In genomic region chr1:161540562-161540945, GRCh38 we compare ENCODE assay signal across 8 cellular contexts. TPM values are rescaled to one million over a fixed set of nuclear protein-coding genes. Genes with fewer than 3 reads are reported as not detected.
DNase-seq lines count a peak whose midpoint lies in the region; ATAC-seq and TF ChIP-seq lines count a peak whose summit lies in the region.
"Not testable (repeated sequence)": the region's sequence is repeated elsewhere in the genome, so short reads cannot be mapped to it uniquely, and the experiment has no call there.

No MANE protein-coding gene starts in this region.

- not testable (repeated sequence) for H2AFZ ChIP-seq in SK-N-SH (ENCODE audit: low read depth)

- not testable (repeated sequence) for H3K9me2 ChIP-seq in SK-N-SH

- not testable (repeated sequence) for DNase-seq in BJ (ENCODE audit: low read depth); SK-N-SH; memory B cell (ENCODE audit: low spot score in 2 of 2)
- DNase-seq in activated naive CD4-positive, alpha-beta T cell treated with anti-CD3 and anti-CD28 coated beads, Interleukin-2, amount 10 ng/mL, durations not matched to agents 7 days and 5 days = peak; percentile 25
- DNase-seq in stimulated activated CD4-positive, alpha-beta T cell treated with anti-CD3 and anti-CD28 coated beads, Interleukin-15, amount 100 ng/mL, for 24 hours = peak; percentile 41

- POLR2A ChIA-PET in BJ (lab: Charles Lee); SK-N-SH (lab: Yijun Ruan, JAX): not testable (repeated sequence)

- H3K4me2 ChIP-seq in SK-N-SH = peak overlapping the region; percentile 58

- H3K27me3 ChIP-seq in BJ (ENCODE audit: control insufficient read depth, insufficient read depth, low read length); esophagus (ENCODE audit: control insufficient read depth in 1 of 2, insufficient read depth in 2 of 2, low read length in 2 of 2): not testable (repeated sequence)
- peaks cover 12% of the 10 kb centered on the region for H3K27me3 ChIP-seq in HUES6 (ENCODE audit: control insufficient read depth, insufficient read depth, low read length)
- peaks cover 16% of the 10 kb centered on the region; the same call in 1 of the 2 replicates for H3K27me3 ChIP-seq in SK-N-SH (ENCODE audit: insufficient read depth)

- not testable (repeated sequence) for H3K9me3 ChIP-seq in HUES6 (ENCODE audit: control insufficient read depth, insufficient read depth, low read depth, low read length); SK-N-SH; esophagus (ENCODE audit: control insufficient read depth in 2 of 2, insufficient read depth in 1 of 2, low read depth in 1 of 2, low read length in 1 of 2)

- not testable (repeated sequence) for H3F3A ChIP-seq in SK-N-SH (replicated peaks; ENCODE audit: insufficient read depth)

- H4K20me1 ChIP-seq in SK-N-SH (ENCODE audit: insufficient read depth) = not testable (repeated sequence)

- not testable (repeated sequence) for H3K4me1 ChIP-seq in HUES6 (ENCODE audit: control insufficient read depth, insufficient read depth, low read length); SK-N-SH (ENCODE audit: control insufficient read depth in 1 of 2, insufficient read depth in 2 of 2, low read depth in 1 of 2, low read length in 1 of 2); esophagus (ENCODE audit: control insufficient read depth in 2 of 2, insufficient read depth in 2 of 2, low read length in 1 of 2)

- not testable (repeated sequence) for H3K36me3 ChIP-seq in BJ (ENCODE audit: control insufficient read depth, insufficient read depth, low read length); HUES6 (ENCODE audit: control insufficient read depth, insufficient read depth, low read length); SK-N-SH (replicated peaks in 1 of 2; ENCODE audit: control insufficient read depth in 1 of 2, insufficient read depth in 2 of 2, low read length in 1 of 2); esophagus (ENCODE audit: control insufficient read depth in 2 of 2, insufficient read depth in 2 of 2, low read length in 1 of 2)

- H3K27me3 Mint-ChIP-seq in activated naive CD4-positive, alpha-beta T cell treated with anti-CD3 and anti-CD28 coated beads, Interleukin-2, amount 10 ng/mL, durations not matched to agents 7 days and 5 days; memory B cell: not testable (repeated sequence)

- peak overlapping the region; percentile 94 for H3K27ac Mint-ChIP-seq in activated naive CD4-positive, alpha-beta T cell treated with anti-CD3 and anti-CD28 coated beads, Interleukin-2, amount 10 ng/mL, durations not matched to agents 7 days and 5 days
- peak overlapping the region; percentile 99 for H3K27ac Mint-ChIP-seq in memory B cell

- CTCF ChIA-PET in BJ (lab: Yijun Ruan, JAX) = interaction anchor here (1.2 kb wide), 1 partner anchor 198 kb away, joined by 3 read pairs; no protein-coding TSS in a partner anchor
- CTCF ChIA-PET in SK-N-SH (lab: Yijun Ruan, JAX); activated naive CD4-positive, alpha-beta T cell treated with anti-CD3 and anti-CD28 coated beads, Interleukin-2, amount 10 ng/mL, durations not matched to agents 7 days and 5 days (lab: Charles Lee): not testable (repeated sequence)

- H3K36me3 Mint-ChIP-seq in activated naive CD4-positive, alpha-beta T cell treated with anti-CD3 and anti-CD28 coated beads, Interleukin-2, amount 10 ng/mL, durations not matched to agents 7 days and 5 days; memory B cell: not testable (repeated sequence)

- TF ChIP-seq EP300 in SK-N-SH (IDR thresholded peaks at IDR 0.05; ENCODE audit: borderline replicate concordance in 1 of 2, low read depth in 1 of 2, low read length in 1 of 2) = not testable (repeated sequence)

- peak overlapping the region; percentile 50; the same call in 1 of the 2 replicates for H3K4me3 ChIP-seq in BJ (ENCODE audit: low read depth, low read length)
- H3K4me3 ChIP-seq in HUES6 (ENCODE audit: low read depth, low read length) = peak overlapping the region; percentile 79
- H3K4me3 ChIP-seq in SK-N-SH (ENCODE audit: low read depth in 2 of 2, low read length in 1 of 2) = peak overlapping the region in 1 of 2 experiments; percentile 55; a peak in 1 of 4 replicates
- H3K4me3 ChIP-seq in esophagus (ENCODE audit: low read depth in 1 of 2, low read length in 2 of 2) = not testable (repeated sequence)

- H3K9me3 Mint-ChIP-seq in activated naive CD4-positive, alpha-beta T cell treated with anti-CD3 and anti-CD28 coated beads, Interleukin-2, amount 10 ng/mL, durations not matched to agents 7 days and 5 days = peaks cover 13% of the 10 kb centered on the region
- H3K9me3 Mint-ChIP-seq in memory B cell = not testable (repeated sequence)

- H3K4me1 Mint-ChIP-seq in activated naive CD4-positive, alpha-beta T cell treated with anti-CD3 and anti-CD28 coated beads, Interleukin-2, amount 10 ng/mL, durations not matched to agents 7 days and 5 days = peaks cover 61% of the 10 kb centered on the region
- peaks cover 31% of the 10 kb centered on the region for H3K4me1 Mint-ChIP-seq in memory B cell

- H3K79me2 ChIP-seq in SK-N-SH (ENCODE audit: insufficient read depth) = not testable (repeated sequence)

- not testable (repeated sequence) for TF ChIP-seq RAD21 in SK-N-SH (IDR thresholded peaks at IDR 0.05; ENCODE audit: low read length)

- 36% methylated on average over 10 of the region's 10 CpGs for whole genome bisulfite sequencing in SK-N-SH (ENCODE audit: low lambda C conversion rate)
- WGBS in esophagus, 2 donors = 42 to 45% methylated on average over 10 of the region's 10 CpGs

- not testable (repeated sequence) for H3K27ac ChIP-seq in HUES6 (ENCODE audit: low read depth, low read length); SK-N-SH (ENCODE audit: low read depth in 2 of 2, low read length in 1 of 2)
- peak overlapping the region; percentile 4 to 90 for H3K27ac ChIP-seq in esophagus (ENCODE audit: low read depth in 2 of 2, low read length in 1 of 2)

- TF ChIP-seq CTCF in BJ (IDR thresholded peaks at IDR 0.05; ENCODE audit: insufficient read depth, low read depth, low read length); SK-N-SH (IDR thresholded peaks at IDR 0.05): not testable (repeated sequence)

- not testable (repeated sequence) for H3K9ac ChIP-seq in HUES6 (ENCODE audit: low read length); SK-N-SH

- peak overlapping the region; percentile 79 for H3K4me3 Mint-ChIP-seq in activated naive CD4-positive, alpha-beta T cell treated with anti-CD3 and anti-CD28 coated beads, Interleukin-2, amount 10 ng/mL, durations not matched to agents 7 days and 5 days
- peak overlapping the region; percentile 94 for H3K4me3 Mint-ChIP-seq in memory B cell

- ATAC-seq in GM19452 (IDR thresholded peaks at IDR 0.05; ENCODE audit: unreplicated experiment) (peak; percentile 31), memory B cell (ENCODE audit: low read depth) (peak; percentile 30)

RNA-seq across cellular contexts. Expression of gene FCGR3A, which starts 9.1 kb away (rescaled TPM):
- polyA plus RNA-seq in BJ (2011; rRNA removed) = not detected in 2 replicates
- polyA minus RNA-seq in BJ (2011; rRNA and poly(A)+ RNA removed) = not detected in 2 replicates
- polyA plus RNA-seq in SK-N-SH (2012; rRNA removed) = not detected in 2 replicates
- polyA plus RNA-seq in SK-N-SH (2012; cell fraction: cytosol; rRNA removed) = not detected in 2 replicates
- polyA plus RNA-seq in SK-N-SH (2012; cell fraction: nucleus; rRNA removed) = not detected in 2 replicates
- 1 to 10 TPM in 1 of 2 donors, under 1 TPM in 1; 0.57 to 1.0 TPM for polyA plus RNA-seq in esophagus

RNA-seq across cellular contexts. Expression of gene HSPA6, which starts 16.2 kb away (rescaled TPM):
- 0.04 and 0.05 TPM in 2 replicates for polyA plus RNA-seq in BJ (2011; rRNA removed)
- polyA minus RNA-seq in BJ (2011; rRNA and poly(A)+ RNA removed) = 0.05 TPM in 1 of 2 replicates, not detected in the other
- 0.07 and 0.10 TPM in 2 replicates for polyA plus RNA-seq in SK-N-SH (2012; rRNA removed)
- 0.05 and 0.12 TPM in 2 replicates for polyA plus RNA-seq in SK-N-SH (2012; cell fraction: cytosol; rRNA removed)
- 0.13 and 0.46 TPM in 2 replicates for polyA plus RNA-seq in SK-N-SH (2012; cell fraction: nucleus; rRNA removed)
- polyA plus RNA-seq in esophagus = 1 to 10 TPM in 1 of 2 donors, under 1 TPM in 1; 0.79 to 1.2 TPM

RNA-seq across cellular contexts. Expression of gene FCGR2A, which starts 35.3 kb away (rescaled TPM):
- polyA plus RNA-seq in BJ (2011; rRNA removed) (0.09 and 0.11 TPM in 2 replicates), SK-N-SH (2012; rRNA removed) (0.89 and 1.1 TPM in 2 replicates), esophagus (1 to 10 TPM; 2.2 to 2.3 TPM)
- polyA minus RNA-seq in BJ (2011; rRNA and poly(A)+ RNA removed) = 0.10 TPM in 1 of 2 replicates, not detected in the other
- 1.5 and 2.2 TPM in 2 replicates for polyA plus RNA-seq in SK-N-SH (2012; cell fraction: cytosol; rRNA removed)
- 0.27 and 0.62 TPM in 2 replicates for polyA plus RNA-seq in SK-N-SH (2012; cell fraction: nucleus; rRNA removed)
